In the genomic region with DNA sequence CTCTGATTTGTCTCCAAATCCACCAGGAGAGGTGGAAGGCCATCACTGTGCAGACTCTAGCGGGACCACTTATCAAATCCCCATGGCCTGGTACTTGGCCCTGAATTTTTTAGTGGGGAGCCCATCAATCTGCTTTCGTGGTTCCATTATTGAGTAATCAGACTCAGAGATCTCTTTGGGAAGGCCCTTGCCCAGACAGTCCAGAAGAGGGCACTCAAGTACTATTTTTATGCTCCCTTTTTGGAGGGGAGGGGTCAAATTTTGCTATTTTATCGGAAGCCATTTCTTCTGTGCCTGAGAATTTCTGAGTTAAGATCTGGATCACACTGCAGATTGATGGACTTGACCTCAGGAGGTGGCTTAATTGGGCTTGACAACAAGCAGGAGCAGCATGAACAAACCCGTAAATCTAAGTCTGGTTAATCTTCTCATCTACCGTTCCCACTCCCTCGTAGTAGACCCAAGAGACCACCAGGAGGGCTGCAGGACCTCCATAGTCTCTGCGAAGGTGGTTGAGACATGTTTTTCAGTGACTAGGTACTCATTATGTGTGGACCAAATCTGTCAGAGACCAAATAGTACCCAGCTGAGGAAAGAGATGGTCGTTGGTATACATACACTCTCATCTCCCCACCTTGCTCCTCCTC, we compare ENCODE assay signal across 13 cellular contexts. TPM values are rescaled to one million over a fixed set of nuclear protein-coding genes. Genes with fewer than 3 reads are reported as not detected.
"Had no signal": no experiment of that assay in that cellular context is flagged by ENCODE, and none has a peak within 500 bp of the region (broad histone marks: within the 10 kb centered on the region; RNA-seq: fewer than 3 reads in every experiment).

No MANE protein-coding gene starts in this region.

RNA-seq across cellular contexts. Expression of a gene that starts 38.3 kb away (rescaled TPM):
- total RNA-seq: epithelial cell of proximal tubule; esophagus squamous epithelium; left ventricle myocardium superior; mammary epithelial cell; mesenteric fat pad; natural killer cell treated with Interleukin-12 subunit alpha and Interleukin-12 subunit beta and Interleukin-15 and Interleukin-18, amount 100 ng/mL, for 72 hours; renal cortical epithelial cell; skeletal muscle tissue; spleen; temporal lobe; upper lobe of left lung; vagina had no signal
- polyA plus RNA-seq: immature natural killer cell, mammary epithelial cell, spleen had no signal
